ENCODE assay signal across 14 cellular contexts in genomic region chr10:12978885-12979284, GRCh38. TPM values are rescaled to one million over a fixed set of nuclear protein-coding genes. Genes with fewer than 3 reads are reported as not detected.
"Had no signal": no experiment of that assay in that cellular context is flagged by ENCODE, and none has a peak within 500 bp of the region (broad histone marks: within the 10 kb centered on the region; RNA-seq: fewer than 3 reads in every experiment).

No MANE protein-coding gene starts in this region.

- H3K36me3 ChIP-seq: gastrocnemius medialis, heart right ventricle, left ventricle myocardium inferior, tibial artery had no signal

- H3K4me1 ChIP-seq: gastrocnemius medialis, left ventricle myocardium inferior had no signal

- H3K27ac ChIP-seq: epithelial cell of prostate, gastrocnemius medialis, heart right ventricle, left ventricle myocardium inferior, tibial artery had no signal

- H3K4me3 ChIP-seq: gastrocnemius medialis, heart right ventricle, left ventricle myocardium inferior, tibial artery had no signal

- DNase-seq: activated CD4-positive, alpha-beta T cell treated with anti-CD3 and anti-CD28 coated beads, Interleukin-2, amount 10 ng/mL, durations not matched to agents 7 days and 5 days; activated CD4-positive, CD25-positive, alpha-beta regulatory T cell; activated T-cell treated with anti-CD3 and anti-CD28 coated beads for 4 hours; central memory CD4-positive, alpha-beta T cell; cortex of kidney; effector CD8-positive, alpha-beta T cell; gastrocnemius medialis; heart right ventricle; left ventricle myocardium inferior; small intestine; T-helper 17 cell; tibial artery had no signal

- ATAC-seq: gastrocnemius medialis, heart right ventricle, T-helper 17 cell had no signal

- H3K27me3 ChIP-seq: gastrocnemius medialis, tibial artery had no signal

- H3K9me3 ChIP-seq: gastrocnemius medialis, tibial artery had no signal

RNA-seq across cellular contexts. Expression of gene CCDC3, which starts 22.6 kb away (rescaled TPM):
- total RNA-seq: activated CD8-positive, alpha-beta memory T cell treated with anti-CD3 and anti-CD28 coated beads for 36 hours had no signal
